In genomic region chr7:92634924-92635519, GRCh38 we compare ENCODE assay signal across 8 cellular contexts. TPM values are rescaled to one million over a fixed set of nuclear protein-coding genes. Genes with fewer than 3 reads are reported as not detected.
DNase-seq lines count a peak whose midpoint lies in the region; ATAC-seq, FAIRE-seq and TF ChIP-seq lines count a peak whose summit lies in the region.

No MANE protein-coding gene starts in this region.

- H2BK5ac ChIP-seq in IMR-90 (ENCODE audit: low read depth, low read length, poor library complexity, severe bottlenecking): peak overlapping the region; percentile 83

- peaks cover 16% of the 10 kb centered on the region for H4K20me1 ChIP-seq in IMR-90 (ENCODE audit: insufficient read depth, low read length)

- H2AFZ ChIP-seq in IMR-90 (replicated peaks; ENCODE audit: low read length, poor library complexity): no peak overlapping the region

- H2AK5ac ChIP-seq in IMR-90 (ENCODE audit: low read depth, low read length): no peak overlapping the region

- H3K4me2 ChIP-seq in IMR-90 (ENCODE audit: low read depth, low read length): peak overlapping the region; percentile 66; the same call in 1 of the 2 replicates

- peak overlapping the region; percentile 2; the same call in 1 of the 2 replicates for H3K14ac ChIP-seq in IMR-90 (replicated peaks; ENCODE audit: low read depth, low read length)

- peaks cover 4% of the 10 kb centered on the region for H3K9me3 Mint-ChIP-seq in activated naive CD8-positive, alpha-beta T cell treated with anti-CD3 and anti-CD28 coated beads, Interleukin-2, amount 50 U/mL, for 24 hours

- H3K9ac ChIP-seq in IMR-90 (ENCODE audit: low read depth, low read length): peak overlapping the region; percentile 5; the same call in 1 of the 2 replicates

- H3K79me1 ChIP-seq in IMR-90 (ENCODE audit: low read depth in 1 of 2, low read length in 2 of 2): peaks cover 31 to 53% of the 10 kb centered on the region in 2 experiments

- DNase-seq in AG10803 (ENCODE audit: low read depth) (peak; percentile 67), IMR-90 (peak; percentile 90), medulla oblongata (ENCODE audit: extremely low spot score) (no peak)
- no peak for DNase-seq in activated naive CD8-positive, alpha-beta T cell treated with anti-CD3 and anti-CD28 coated beads, Interleukin-2, amount 50 U/mL, for 24 hours
- no peak for DNase-seq in activated effector memory CD4-positive, alpha-beta T cell treated with anti-CD3 and anti-CD28 coated beads, Interleukin-2, amount 50 U/mL, for 16 hours

- H3K23ac ChIP-seq in IMR-90 (ENCODE audit: low read depth, low read length): peak overlapping the region; percentile 36; the same call in 1 of the 2 replicates

- peak overlapping the region; percentile 98 for H3K27ac Mint-ChIP-seq in activated naive CD8-positive, alpha-beta T cell treated with anti-CD3 and anti-CD28 coated beads, Interleukin-2, amount 50 U/mL, for 24 hours

- H3K27me3 ChIP-seq in IMR-90 (ENCODE audit: control insufficient read depth, insufficient read depth, low read length) (no peaks in the 10 kb centered on the region), thymus (ENCODE audit: control insufficient read depth, insufficient read depth) (no peaks in the 10 kb centered on the region)

- H3K36me3 Mint-ChIP-seq in activated naive CD8-positive, alpha-beta T cell treated with anti-CD3 and anti-CD28 coated beads, Interleukin-2, amount 50 U/mL, for 24 hours (ENCODE audit: low read depth): peaks cover 32% of the 10 kb centered on the region

- no CpG with 5 or more reads among the region's 4 CpGs for WGBS in IMR-90 (ENCODE audit: extremely low coverage in 2 of 2, insufficient read length in 1 of 2), 2 experiments
- WGBS in thymus: 56% methylated on average over 4 of the region's 4 CpGs

- ATAC-seq in GM19438 (IDR thresholded peaks at IDR 0.05; ENCODE audit: low read depth, unreplicated experiment): peak; percentile 20
- ATAC-seq in IMR-90 (ENCODE audit: low read depth): peak; percentile 43
- peak; percentile 38 for ATAC-seq in activated naive CD8-positive, alpha-beta T cell treated with anti-CD3 and anti-CD28 coated beads, Interleukin-2, amount 50 U/mL, for 24 hours

- peak overlapping the region; percentile 20 for H2BK20ac ChIP-seq in IMR-90 (ENCODE audit: low read depth, low read length)

- H3K27ac ChIP-seq in IMR-90 (ENCODE audit: insufficient read depth, low read length) (no peak overlapping the region), thymus (ENCODE audit: low read depth) (peak overlapping the region; percentile 49)

- H3K18ac ChIP-seq in IMR-90 (ENCODE audit: low read depth, low read length): peak overlapping the region; percentile 39; the same call in 1 of the 2 replicates

- H2BK120ac ChIP-seq in IMR-90 (ENCODE audit: low read depth, low read length): peak overlapping the region; percentile 11; the same call in 1 of the 2 replicates

- H3K9me1 ChIP-seq in IMR-90 (ENCODE audit: insufficient read depth, low read length): peaks cover 12% of the 10 kb centered on the region

- H3K4me3 Mint-ChIP-seq in activated naive CD8-positive, alpha-beta T cell treated with anti-CD3 and anti-CD28 coated beads, Interleukin-2, amount 50 U/mL, for 24 hours: peak overlapping the region; percentile 58

- no peak for TF ChIP-seq POLR2A in IMR-90 (IDR thresholded peaks at IDR 0.05; ENCODE audit: low read depth, low read length)

- intact Hi-C loops in IMR-90 (cut with micrococcal nuclease): no loop called here

- H3K9me3 ChIP-seq in IMR-90 (ENCODE audit: control insufficient read depth, insufficient read depth, low read length) (no peaks in the 10 kb centered on the region), thymus (ENCODE audit: control insufficient read depth) (no peaks in the 10 kb centered on the region)

- H4K91ac ChIP-seq in IMR-90 (ENCODE audit: insufficient read depth, low read depth, low read length): no peak overlapping the region

- TF ChIP-seq CTCF in AG10803 (conservative IDR thresholded peaks at IDR 0.05; ENCODE audit: low read length) (no peak), IMR-90 (conservative IDR thresholded peaks at IDR 0.05; ENCODE audit: low read depth, low read length) (no peak)

- H3K4me1 ChIP-seq in IMR-90 (ENCODE audit: control insufficient read depth, insufficient read depth, low read length) (peaks cover 6% of the 10 kb centered on the region), thymus (ENCODE audit: control insufficient read depth, insufficient read depth, low read length) (peaks cover 13% of the 10 kb centered on the region)

- H4K8ac ChIP-seq in IMR-90 (ENCODE audit: low read depth in 2 of 2, low read length in 2 of 2): no peak overlapping the region

- peak overlapping the region; percentile 12; the same call in 1 of the 2 replicates for H3K4ac ChIP-seq in IMR-90 (ENCODE audit: low read depth, low read length)

- no peak overlapping the region for H4K5ac ChIP-seq in IMR-90 (ENCODE audit: low read depth, low read length)

- CTCF ChIA-PET in IMR-90 (lab: Yijun Ruan, JAX): no interaction called here

- dilution Hi-C loops in IMR-90 (cut with HindIII; ENCODE audit: low sequenced_read_pairs, unreplicated experiment): no loop called here

- TF ChIP-seq RAD21 in IMR-90 (IDR thresholded peaks at IDR 0.05; ENCODE audit: low read length): no peak

- H2AK9ac ChIP-seq in IMR-90 (replicated peaks; ENCODE audit: low read depth, low read length, poor library complexity): no peak overlapping the region

- H3K4me3 ChIP-seq in AG10803 (ENCODE audit: low read length) (no peak overlapping the region), IMR-90 (ENCODE audit: insufficient read depth, low read depth, low read length) (no peak overlapping the region), thymus (ENCODE audit: low read length) (no peak overlapping the region)

- H3K36me3 ChIP-seq in IMR-90 (ENCODE audit: control insufficient read depth, insufficient read depth, low read length) (peaks cover 10% of the 10 kb centered on the region), thymus (ENCODE audit: control insufficient read depth, insufficient read depth) (no peaks in the 10 kb centered on the region)

- H3K4me1 Mint-ChIP-seq in activated naive CD8-positive, alpha-beta T cell treated with anti-CD3 and anti-CD28 coated beads, Interleukin-2, amount 50 U/mL, for 24 hours: peaks cover 92% of the 10 kb centered on the region

- no peak overlapping the region for H3K56ac ChIP-seq in IMR-90 (ENCODE audit: extremely low read depth, insufficient read depth, low read length)

- no TSS peak for BruUV-seq in IMR-90 (replicated peaks; lab: Mats Ljungman, UMichigan)

- in situ Hi-C loops in IMR-90 (cut with MboI; ENCODE audit: low sequenced_read_pairs): no loop called here

- H2BK15ac ChIP-seq in IMR-90 (ENCODE audit: low read depth, low read length): 0 out of 3 replicates have a peak overlapping the region, but pooled peaks have one; percentile 4

- POLR2A ChIA-PET in IMR-90 (lab: Charles Lee; ENCODE audit: unreplicated experiment): no interaction called here

- no peaks in the 10 kb centered on the region for H3K27me3 Mint-ChIP-seq in activated naive CD8-positive, alpha-beta T cell treated with anti-CD3 and anti-CD28 coated beads, Interleukin-2, amount 50 U/mL, for 24 hours

- FAIRE-seq in islet of Langerhans (lab: Jason Lieb, UNC): peak; percentile 94

TF ChIP-seq in IMR-90, 13 proteins besides CTCF, POLR2A, EP300 and RAD21:
- no peak for TF ChIP-seq SMC3 (IDR thresholded peaks at IDR 0.05; ENCODE audit: low read depth, low read length)
- TF ChIP-seq MXI1 (IDR thresholded peaks at IDR 0.05; ENCODE audit: borderline replicate concordance, low read depth, low read length): no peak
- no peak for TF ChIP-seq MAZ (IDR thresholded peaks at IDR 0.05; ENCODE audit: borderline replicate concordance, low read depth, low read length)
- TF ChIP-seq CEBPB (IDR thresholded peaks at IDR 0.05; ENCODE audit: low read depth, low read length): peak; percentile 46; the same call in 1 of the 2 replicates
- no peak for TF ChIP-seq CHD1 (IDR thresholded peaks at IDR 0.05; ENCODE audit: low read depth, low read length)
- TF ChIP-seq RCOR1 (IDR thresholded peaks at IDR 0.05; ENCODE audit: insufficient replicate concordance, low read length): no peak
- 0 out of 2 replicates have a peak, but pooled peaks have one; percentile 24 for TF ChIP-seq NFE2L2 (IDR thresholded peaks at IDR 0.05; ENCODE audit: low read depth, low read length)
- peak; percentile 91 for TF ChIP-seq FOS (IDR thresholded peaks at IDR 0.05; ENCODE audit: low read depth, low read length)
- TF ChIP-seq BHLHE40 (IDR thresholded peaks at IDR 0.05; ENCODE audit: low read depth, low read length): no peak
- TF ChIP-seq, protein P1, sequence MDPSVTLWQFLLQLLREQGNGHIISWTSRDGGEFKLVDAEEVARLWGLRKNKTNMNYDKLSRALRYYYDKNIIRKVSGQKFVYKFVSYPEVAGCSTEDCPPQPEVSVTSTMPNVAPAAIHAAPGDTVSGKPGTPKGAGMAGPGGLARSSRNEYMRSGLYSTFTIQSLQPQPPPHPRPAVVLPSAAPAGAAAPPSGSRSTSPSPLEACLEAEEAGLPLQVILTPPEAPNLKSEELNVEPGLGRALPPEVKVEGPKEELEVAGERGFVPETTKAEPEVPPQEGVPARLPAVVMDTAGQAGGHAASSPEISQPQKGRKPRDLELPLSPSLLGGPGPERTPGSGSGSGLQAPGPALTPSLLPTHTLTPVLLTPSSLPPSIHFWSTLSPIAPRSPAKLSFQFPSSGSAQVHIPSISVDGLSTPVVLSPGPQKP (IDR thresholded peaks at IDR 0.05; ENCODE audit: borderline replicate concordance, low read depth, low read length): no peak
- no peak for TF ChIP-seq USF2 (IDR thresholded peaks at IDR 0.05; ENCODE audit: low read depth, low read length)
- TF ChIP-seq RFX5 (IDR thresholded peaks at IDR 0.05; ENCODE audit: low read depth, low read length): no peak
- peak; percentile 87 for TF ChIP-seq MAFK (IDR thresholded peaks at IDR 0.05; ENCODE audit: low read depth, low read length)

RNA-seq across cellular contexts. Expression of gene FAM133B, which starts 44.8 kb away (rescaled TPM):
- total RNA-seq in IMR-90 (2012; rRNA removed): 5.4 and 16.4 TPM in 2 replicates
- polyA plus RNA-seq in IMR-90 (2012; rRNA removed) (9.5 and 10.6 TPM in 2 replicates), thymus (29.1 TPM)
- 1.3 and 2.1 TPM in 2 replicates for polyA plus RNA-seq in IMR-90 (2012; cell fraction: cytosol; rRNA removed)
- polyA plus RNA-seq in IMR-90 (2012; cell fraction: nucleus; rRNA removed; ENCODE audit: low replicate concordance): 2.5 and 20.4 TPM in 2 replicates

Comparison
In these comparisons a context has a peak if more than half of its experiments do, and no peak if none do; other contexts are left out.
1. DNase-seq: peak in AG10803 (single experiment) and IMR-90 (single experiment); none in activated naive CD8-positive, alpha-beta T cell treated with anti-CD3 and anti-CD28 coated beads, Interleukin-2, amount 50 U/mL, for 24 hours (single experiment), activated effector memory CD4-positive, alpha-beta T cell treated with anti-CD3 and anti-CD28 coated beads, Interleukin-2, amount 50 U/mL, for 16 hours (single experiment) and medulla oblongata (single experiment).
2. Peak in every context shown above with its lines, with median percentiles within 50 percentile points of each other: ATAC-seq.